Comparison of ENCODE assay signal across 25 cellular contexts in genomic region chr12:95416111-95416636, GRCh38.
"Had no signal": no experiment of that assay in that cellular context is flagged by ENCODE, and none has a peak within 500 bp of the region (broad histone marks: within the 10 kb centered on the region; RNA-seq: fewer than 3 reads in every experiment).

No MANE protein-coding gene starts in this region.

- ATAC-seq: esophagus mucosa; gastrocnemius medialis; heart right ventricle; left cardiac atrium; left lung; naive thymus-derived CD4-positive, alpha-beta T cell; psoas muscle; right cardiac atrium; stimulated activated memory B cell treated with anti-CD40 and anti-IgM and Interleukin-4, amounts not matched to agents 10 μg/mL and 1 μg/mL and 100 μg/mL, for 72 hours had no signal

- H3K36me3 Mint-ChIP-seq: naive thymus-derived CD4-positive, alpha-beta T cell; stimulated activated memory B cell treated with anti-CD40 and anti-IgM and Interleukin-4, amounts not matched to agents 10 μg/mL and 1 μg/mL and 100 μg/mL, for 72 hours had no signal

- H3K27ac ChIP-seq: epithelial cell of prostate, left lung, ovary, psoas muscle, vagina had no signal

- H3K27me3 ChIP-seq: gastrocnemius medialis, heart right ventricle, left lung, ovary, sigmoid colon, vagina had no signal

- H3K27ac Mint-ChIP-seq: dendritic cell treated with granulocyte-macrophage colony-stimulating factor and Interleukin-4, amounts not matched to agents 40 ng/mL and 50 ng/mL, for 4 days; endodermal cell; nephron progenitor cell; stimulated activated memory B cell treated with anti-CD40 and anti-IgM and Interleukin-4, amounts not matched to agents 10 μg/mL and 1 μg/mL and 100 μg/mL, for 72 hours; stimulated activated naive CD8-positive, alpha-beta T cell treated with anti-CD3 and anti-CD28 coated beads, Interleukin-15, Interleukin-2, amounts not matched to agents 100 ng/mL and 50 ng/mL, for 24 hours had no signal

- H3K4me1 Mint-ChIP-seq: naive thymus-derived CD4-positive, alpha-beta T cell; nephron progenitor cell had no signal

- H3K9me3 Mint-ChIP-seq: dendritic cell treated with granulocyte-macrophage colony-stimulating factor and Interleukin-4, amounts not matched to agents 40 ng/mL and 50 ng/mL, for 4 days; endodermal cell; stimulated activated memory B cell treated with anti-CD40 and anti-IgM and Interleukin-4, amounts not matched to agents 10 μg/mL and 1 μg/mL and 100 μg/mL, for 72 hours; stimulated activated naive CD8-positive, alpha-beta T cell treated with anti-CD3 and anti-CD28 coated beads, Interleukin-15, Interleukin-2, amounts not matched to agents 100 ng/mL and 50 ng/mL, for 24 hours had no signal

- H3K27me3 Mint-ChIP-seq: dendritic cell treated with granulocyte-macrophage colony-stimulating factor and Interleukin-4, amounts not matched to agents 40 ng/mL and 50 ng/mL, for 4 days; stimulated activated memory B cell treated with anti-CD40 and anti-IgM and Interleukin-4, amounts not matched to agents 10 μg/mL and 1 μg/mL and 100 μg/mL, for 72 hours; stimulated activated naive CD8-positive, alpha-beta T cell treated with anti-CD3 and anti-CD28 coated beads, Interleukin-15, Interleukin-2, amounts not matched to agents 100 ng/mL and 50 ng/mL, for 24 hours had no signal

- H3K36me3 ChIP-seq: gastrocnemius medialis, heart right ventricle, left lung, ovary, sigmoid colon, vagina had no signal

- H3K4me3 Mint-ChIP-seq: dendritic cell treated with granulocyte-macrophage colony-stimulating factor and Interleukin-4, amounts not matched to agents 40 ng/mL and 50 ng/mL, for 4 days; endodermal cell; naive thymus-derived CD4-positive, alpha-beta T cell; nephron progenitor cell; stimulated activated memory B cell treated with anti-CD40 and anti-IgM and Interleukin-4, amounts not matched to agents 10 μg/mL and 1 μg/mL and 100 μg/mL, for 72 hours; stimulated activated naive CD8-positive, alpha-beta T cell treated with anti-CD3 and anti-CD28 coated beads, Interleukin-15, Interleukin-2, amounts not matched to agents 100 ng/mL and 50 ng/mL, for 24 hours had no signal

- H3K4me3 ChIP-seq: gastrocnemius medialis, heart right ventricle, left lung, ovary, psoas muscle, sigmoid colon, vagina had no signal

- H3K9me3 ChIP-seq: gastrocnemius medialis, heart right ventricle, left lung, ovary, psoas muscle, sigmoid colon, vagina had no signal

- H3K4me1 ChIP-seq: left lung had no signal

- DNase-seq: effector CD8-positive, alpha-beta T cell; endodermal cell; gastrocnemius medialis; glutamatergic neuron; heart right ventricle; hippocampal formation; left cardiac atrium; left lung; mesenchymal stem cell; midbrain; naive thymus-derived CD4-positive, alpha-beta T cell; nephron progenitor cell; nucleus accumbens; ovary; posterior cingulate gyrus; psoas muscle; right cardiac atrium; stimulated activated CD4-positive, alpha-beta T cell treated with anti-CD3 and anti-CD28 coated beads, Interleukin-4, amount 100 ng/mL, for 4 hours had no signal
